In genomic region chr3:81352867-81353266, GRCh38 we compare ENCODE assay signal across 9 cellular contexts.
DNase-seq lines count a peak whose midpoint lies in the region; ATAC-seq and TF ChIP-seq lines count a peak whose summit lies in the region.
"Had no signal": no experiment of that assay in that cellular context is flagged by ENCODE, and none has a peak within 500 bp of the region (broad histone marks: within the 10 kb centered on the region; RNA-seq: fewer than 3 reads in every experiment).

No MANE protein-coding gene starts in this region.

- H3K27ac ChIP-seq in iPS DF 6.9 (ENCODE audit: low read length), result no peak overlapping the region
- H3K27ac ChIP-seq in esophagus squamous epithelium, result no peak overlapping the region

- H3K36me3 Mint-ChIP-seq in HFFc6 (ENCODE audit: low read depth), result no peaks in the 10 kb centered on the region; the same call in 1 of the 2 replicates
- H3K36me3 Mint-ChIP-seq: activated naive CD8-positive, alpha-beta T cell treated with anti-CD3 and anti-CD28 coated beads, Interleukin-2, amount 10 ng/mL, durations not matched to agents 7 days and 5 days had no signal

- no peak for TF ChIP-seq POLR2A in esophagus squamous epithelium (IDR thresholded peaks at IDR 0.05)

- H3K27me3 ChIP-seq in iPS DF 6.9 (ENCODE audit: control insufficient read depth, insufficient read depth, low read length), result no peaks in the 10 kb centered on the region
- no peaks in the 10 kb centered on the region for H3K27me3 ChIP-seq in esophagus squamous epithelium

- TF ChIP-seq CTCF in HFFc6 (IDR thresholded peaks at IDR 0.05) (peak; percentile 47), esophagus squamous epithelium (IDR thresholded peaks at IDR 0.05) (no peak)

- intact Hi-C loops in esophagus squamous epithelium (cut with DNase I), result no loop called here

- DNase-seq in DMS53 (lab: John Stamatoyannopoulos, UW) (peak; percentile 69), HFFc6 (peak; percentile 50), RPMI8226 (peak; percentile 8), iPS DF 6.9 (ENCODE audit: low read depth, low spot score) (peak; percentile 22), LoVo (ENCODE audit: low spot score) (no peak), esophagus squamous epithelium (lab: John Stamatoyannopoulos, UW) (no peak), GF-D8 (lab: John Stamatoyannopoulos, UW) (no peak)
- DNase-seq: activated naive CD8-positive, alpha-beta T cell treated with anti-CD3 and anti-CD28 coated beads, Interleukin-2, amount 10 ng/mL, durations not matched to agents 7 days and 5 days had no signal

- no CpG with 5 or more reads among the region's 3 CpGs for WGBS in iPS DF 6.9 (ENCODE audit: insufficient coverage, insufficient read length)
- WGBS in esophagus squamous epithelium, 2 donors, result 0 to 51% methylated on average over 1 to 3 of the region's 3 CpGs

- H3K4me3 ChIP-seq in iPS DF 6.9 (ENCODE audit: low read length) (no peak overlapping the region), esophagus squamous epithelium (no peak overlapping the region)

- no peak overlapping the region for H3K27ac Mint-ChIP-seq in HFFc6
- H3K27ac Mint-ChIP-seq: activated naive CD8-positive, alpha-beta T cell treated with anti-CD3 and anti-CD28 coated beads, Interleukin-2, amount 10 ng/mL, durations not matched to agents 7 days and 5 days had no signal

- H3K9me3 Mint-ChIP-seq in HFFc6, result no peaks in the 10 kb centered on the region
- H3K9me3 Mint-ChIP-seq: activated naive CD8-positive, alpha-beta T cell treated with anti-CD3 and anti-CD28 coated beads, Interleukin-2, amount 10 ng/mL, durations not matched to agents 7 days and 5 days had no signal

- H3K4me1 ChIP-seq in iPS DF 6.9 (ENCODE audit: control insufficient read depth, insufficient read depth, low read length) (no peaks in the 10 kb centered on the region), esophagus squamous epithelium (no peaks in the 10 kb centered on the region)

- peaks cover 10% of the 10 kb centered on the region; the same call in 1 of the 2 replicates for H3K4me1 Mint-ChIP-seq in HFFc6 (ENCODE audit: low read depth)
- H3K4me1 Mint-ChIP-seq: activated naive CD8-positive, alpha-beta T cell treated with anti-CD3 and anti-CD28 coated beads, Interleukin-2, amount 10 ng/mL, durations not matched to agents 7 days and 5 days had no signal

- ATAC-seq in HG02981 (IDR thresholded peaks at IDR 0.05; ENCODE audit: unreplicated experiment), result no peak

- H3K4me3 Mint-ChIP-seq in HFFc6, result no peak overlapping the region
- H3K4me3 Mint-ChIP-seq: activated naive CD8-positive, alpha-beta T cell treated with anti-CD3 and anti-CD28 coated beads, Interleukin-2, amount 10 ng/mL, durations not matched to agents 7 days and 5 days had no signal

- H3K27me3 Mint-ChIP-seq in HFFc6 (ENCODE audit: insufficient read depth), result peaks cover 6% of the 10 kb centered on the region
- H3K27me3 Mint-ChIP-seq: activated naive CD8-positive, alpha-beta T cell treated with anti-CD3 and anti-CD28 coated beads, Interleukin-2, amount 10 ng/mL, durations not matched to agents 7 days and 5 days had no signal

- no peaks in the 10 kb centered on the region for H3K36me3 ChIP-seq in iPS DF 6.9 (ENCODE audit: control insufficient read depth, insufficient read depth, low read length)
- H3K36me3 ChIP-seq in esophagus squamous epithelium, result no peaks in the 10 kb centered on the region

- no peaks in the 10 kb centered on the region for H3K9me3 ChIP-seq in iPS DF 6.9 (ENCODE audit: control insufficient read depth, insufficient read depth, low read length)
- H3K9me3 ChIP-seq in esophagus squamous epithelium, result no peaks in the 10 kb centered on the region

Comparison
In these comparisons a context has a peak if more than half of its experiments do, and no peak if none do; other contexts are left out.
1. DNase-seq: peak in DMS53 (single experiment), HFFc6 (single experiment), RPMI8226 (single experiment) and iPS DF 6.9 (single experiment); none in LoVo (single experiment), esophagus squamous epithelium (single experiment) and GF-D8 (single experiment).